ENCODE assay signal across 15 cellular contexts in genomic region chr17:75091855-75092327, GRCh38. TPM values are rescaled to one million over a fixed set of nuclear protein-coding genes. Genes with fewer than 3 reads are reported as not detected.
DNase-seq lines count a peak whose midpoint lies in the region; ATAC-seq and TF ChIP-seq lines count a peak whose summit lies in the region.
"Had no signal": no experiment of that assay in that cellular context is flagged by ENCODE, and none has a peak within 500 bp of the region (broad histone marks: within the 10 kb centered on the region; RNA-seq: fewer than 3 reads in every experiment).

No MANE protein-coding gene starts in this region.

- ATAC-seq in WTC11 (no peak), HG03460 (IDR thresholded peaks at IDR 0.05; ENCODE audit: unreplicated experiment) (no peak)
- no peak for ATAC-seq in stimulated activated effector memory CD8-positive, alpha-beta T cell treated with anti-CD3 and anti-CD28 coated beads, Interleukin-12 subunit alpha, Interleukin-12 subunit beta, amount 100 ng/mL, for 72 hours

- no peak overlapping the region for H3K27ac Mint-ChIP-seq in HFFc6
- H3K27ac Mint-ChIP-seq in WTC11 = peak overlapping the region; percentile 94
- peak overlapping the region; percentile 41 for H3K27ac Mint-ChIP-seq in stimulated activated effector memory CD8-positive, alpha-beta T cell treated with anti-CD3 and anti-CD28 coated beads, Interleukin-12 subunit alpha, Interleukin-12 subunit beta, amount 100 ng/mL, for 72 hours
- H3K27ac Mint-ChIP-seq: stimulated activated naive CD8-positive, alpha-beta T cell treated with anti-CD3 and anti-CD28 coated beads, Interleukin-15, Interleukin-2, amounts not matched to agents 100 ng/mL and 50 ng/mL, for 24 hours had no signal

- H3K9me3 Mint-ChIP-seq in HFFc6 (no peaks in the 10 kb centered on the region), WTC11 (no peaks in the 10 kb centered on the region)
- H3K9me3 Mint-ChIP-seq in stimulated activated effector memory CD8-positive, alpha-beta T cell treated with anti-CD3 and anti-CD28 coated beads, Interleukin-12 subunit alpha, Interleukin-12 subunit beta, amount 100 ng/mL, for 72 hours = no peaks in the 10 kb centered on the region
- H3K9me3 Mint-ChIP-seq: stimulated activated naive CD8-positive, alpha-beta T cell treated with anti-CD3 and anti-CD28 coated beads, Interleukin-15, Interleukin-2, amounts not matched to agents 100 ng/mL and 50 ng/mL, for 24 hours had no signal

- TF ChIP-seq CTCF in HFFc6 (IDR thresholded peaks at IDR 0.05) (no peak), WTC11 (IDR thresholded peaks at IDR 0.05) (no peak)

- H3K4me3 Mint-ChIP-seq in HFFc6 = peak overlapping the region; percentile 59; the same call in 1 of the 2 replicates
- H3K4me3 Mint-ChIP-seq in WTC11 = no peak overlapping the region
- no peak overlapping the region for H3K4me3 Mint-ChIP-seq in stimulated activated effector memory CD8-positive, alpha-beta T cell treated with anti-CD3 and anti-CD28 coated beads, Interleukin-12 subunit alpha, Interleukin-12 subunit beta, amount 100 ng/mL, for 72 hours
- H3K4me3 Mint-ChIP-seq: stimulated activated naive CD8-positive, alpha-beta T cell treated with anti-CD3 and anti-CD28 coated beads, Interleukin-15, Interleukin-2, amounts not matched to agents 100 ng/mL and 50 ng/mL, for 24 hours had no signal

- H3K4me1 Mint-ChIP-seq in HFFc6 (ENCODE audit: low read depth) = peaks cover 63% of the 10 kb centered on the region
- H3K4me1 Mint-ChIP-seq in WTC11 = peaks cover 52% of the 10 kb centered on the region
- peaks cover 26% of the 10 kb centered on the region for H3K4me1 Mint-ChIP-seq in stimulated activated effector memory CD8-positive, alpha-beta T cell treated with anti-CD3 and anti-CD28 coated beads, Interleukin-12 subunit alpha, Interleukin-12 subunit beta, amount 100 ng/mL, for 72 hours

- no peaks in the 10 kb centered on the region for H3K27me3 Mint-ChIP-seq in HFFc6 (ENCODE audit: insufficient read depth)
- no peaks in the 10 kb centered on the region; the same call in 1 of the 2 replicates for H3K27me3 Mint-ChIP-seq in WTC11 (ENCODE audit: low read depth)
- H3K27me3 Mint-ChIP-seq: stimulated activated naive CD8-positive, alpha-beta T cell treated with anti-CD3 and anti-CD28 coated beads, Interleukin-15, Interleukin-2, amounts not matched to agents 100 ng/mL and 50 ng/mL, for 24 hours had no signal

- DNase-seq in HFFc6 (no peak), WTC11 (ENCODE audit: low spot score) (no peak), left kidney (ENCODE audit: low read depth, low spot score) (peak; percentile 23), RPMI8226 (no peak), NCI-H82 treated with DMSO at 0.1 percent for 48 hours (lab: John Stamatoyannopoulos, UW; ENCODE audit: unreplicated experiment) (no peak), NOMO-1 treated with DMSO at 0.1 percent for 48 hours (lab: John Stamatoyannopoulos, UW; ENCODE audit: unreplicated experiment) (no peak)
- no peak for DNase-seq in stimulated activated effector memory CD8-positive, alpha-beta T cell treated with anti-CD3 and anti-CD28 coated beads, Interleukin-12 subunit alpha, Interleukin-12 subunit beta, amount 100 ng/mL, for 72 hours (ENCODE audit: low spot score in 2 of 2)
- DNase-seq: activated CD4-positive, alpha-beta T cell treated with anti-CD3 and anti-CD28 coated beads, Interleukin-2, amount 50 U/mL, for 48 hours; activated gamma-delta T cell treated with Interleukin-2 at 50 U/mL for 16 hours; C1 segment of cervical spinal cord; hippocampal formation; NCI-H1105 had no signal

- POLR2A ChIA-PET in WTC11 (lab: Charles Lee) = no interaction called here

- CTCF ChIA-PET in WTC11 (lab: Charles Lee) = interaction anchor here (0.7 to 1.9 kb wide), 7 partner anchors 14 to 173 kb away, joined by 3 to 13 read pairs (median 6); no protein-coding TSS in a partner anchor

- H3K36me3 Mint-ChIP-seq in HFFc6 (ENCODE audit: low read depth) = no peaks in the 10 kb centered on the region
- peaks cover 5% of the 10 kb centered on the region; the same call in 1 of the 2 replicates for H3K36me3 Mint-ChIP-seq in WTC11
- H3K36me3 Mint-ChIP-seq in stimulated activated effector memory CD8-positive, alpha-beta T cell treated with anti-CD3 and anti-CD28 coated beads, Interleukin-12 subunit alpha, Interleukin-12 subunit beta, amount 100 ng/mL, for 72 hours = no peaks in the 10 kb centered on the region

TF ChIP-seq in WTC11, 78 proteins besides CTCF, POLR2A, EP300 and RAD21 (continues in another document):
- TF ChIP-seq ZNF532 (CRISPR knock-in tag; IDR thresholded peaks at IDR 0.05; ENCODE audit: borderline replicate concordance) (no peak), ZNF416 (CRISPR knock-in tag; IDR thresholded peaks at IDR 0.05) (no peak), ELF4 (CRISPR knock-in tag; IDR thresholded peaks at IDR 0.05; ENCODE audit: low read depth) (no peak), ZNF512 (CRISPR knock-in tag; IDR thresholded peaks at IDR 0.05; ENCODE audit: borderline replicate concordance) (no peak), MXD4 (CRISPR knock-in tag; IDR thresholded peaks at IDR 0.05; ENCODE audit: borderline replicate concordance) (no peak), ZMAT4 (CRISPR knock-in tag; IDR thresholded peaks at IDR 0.05) (no peak)

RNA-seq across cellular contexts. Expression of gene SLC16A5, which starts 4.1 kb away (rescaled TPM):
- total RNA-seq in HFFc6 (2021; fragmentation: NEBNext Ultra II Directional; extraction: Animal tissue kit (Norgen Biotek cat#: 25700)) = 10 to 100 TPM; 13.9 to 25.0 (median 21.1) TPM
- total RNA-seq in WTC11 (2021) = 32.4 to 33.5 TPM (median 33.1 TPM) in 3 replicates
- total RNA-seq: H4 had no signal

RNA-seq across cellular contexts. Expression of gene ARMC7, which starts 17.9 kb away (rescaled TPM):
- total RNA-seq in HFFc6 (2021; fragmentation: NEBNext Ultra II Directional; extraction: Animal tissue kit (Norgen Biotek cat#: 25700)) = 10 to 100 TPM in 2 of 6 experiments, 1 to 10 TPM in 4; 9.1 to 11.7 (median 9.6) TPM
- 13.2 to 15.9 TPM (median 14.8 TPM) in 3 replicates for total RNA-seq in WTC11 (2021)

RNA-seq across cellular contexts. Expression of gene NT5C, which starts 39.7 kb away (rescaled TPM):
- total RNA-seq in HFFc6 (2021; fragmentation: NEBNext Ultra II Directional; extraction: Animal tissue kit (Norgen Biotek cat#: 25700)) = 10 to 100 TPM; 30.4 to 41.7 (median 36.3) TPM
- 91.0 to 102 TPM (median 96.9 TPM) in 3 replicates for total RNA-seq in WTC11 (2021)

RNA-seq across cellular contexts. Expression of gene KCTD2, which starts 44.9 kb away (rescaled TPM):
- 10 to 100 TPM; 20.3 to 24.0 (median 21.3) TPM for total RNA-seq in HFFc6 (2021; fragmentation: NEBNext Ultra II Directional; extraction: Animal tissue kit (Norgen Biotek cat#: 25700))
- 31.3 to 34.0 TPM (median 32.8 TPM) in 3 replicates for total RNA-seq in WTC11 (2021)

RNA-seq across cellular contexts. Expression of gene ATP5PD, which starts 45.1 kb away (rescaled TPM):
- total RNA-seq in HFFc6 (2021; fragmentation: NEBNext Ultra II Directional; extraction: Animal tissue kit (Norgen Biotek cat#: 25700)) = 100 to 1,000 TPM; 362 to 410 (median 386) TPM
- 383 to 427 TPM (median 419 TPM) in 3 replicates for total RNA-seq in WTC11 (2021)
